Comparison of ENCODE assay signal across 8 cellular contexts in the genomic region with DNA sequence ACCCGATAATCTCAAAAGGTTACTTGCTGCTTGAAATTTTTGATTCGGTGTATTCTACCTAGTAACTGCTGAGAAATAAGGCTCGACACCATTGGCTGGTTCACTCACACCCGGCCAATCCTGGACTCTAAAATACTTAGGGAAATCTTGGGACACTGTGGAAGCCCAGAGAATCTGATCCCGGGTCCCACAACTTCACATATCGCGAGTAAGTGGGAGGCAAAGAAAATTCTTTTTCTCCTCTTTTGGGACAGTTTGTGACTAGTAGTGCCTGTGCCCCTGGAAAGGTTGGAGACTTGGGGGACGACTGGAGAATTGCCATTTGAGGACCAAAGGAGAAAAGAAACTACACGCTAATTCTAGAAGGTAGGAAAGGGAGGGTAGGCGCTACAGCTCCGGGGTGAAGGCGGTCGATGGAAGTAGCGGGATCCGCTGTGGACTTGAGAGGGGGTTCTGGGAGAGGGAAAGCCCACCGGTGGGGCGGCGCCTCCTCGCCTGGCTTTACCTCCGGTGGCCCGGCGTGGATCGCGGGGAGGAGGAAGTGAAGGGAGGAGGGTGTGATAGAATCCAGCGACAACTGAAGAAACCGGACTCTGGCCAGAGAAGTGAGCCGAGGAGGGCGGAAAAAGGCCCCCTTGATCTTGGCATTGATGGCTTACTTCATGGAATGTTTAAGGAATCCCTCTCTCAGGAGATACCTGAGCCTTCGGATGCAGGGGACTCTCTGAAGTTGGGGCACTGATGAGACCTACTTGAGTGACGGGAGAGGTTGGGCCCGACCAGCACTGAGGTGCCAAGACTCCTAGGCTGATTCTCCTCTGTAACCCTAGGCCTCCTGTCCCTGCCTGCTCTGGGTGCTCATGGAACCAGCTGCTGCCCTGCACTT. TPM values are rescaled to one million over a fixed set of nuclear protein-coding genes. Genes with fewer than 3 reads are reported as not detected.
DNase-seq lines count a peak whose midpoint lies in the region; ATAC-seq and TF ChIP-seq lines count a peak whose summit lies in the region.

No MANE protein-coding gene starts in this region.

- H3K36me3 ChIP-seq in mesenchymal stem cell (ENCODE audit: control insufficient read depth in 1 of 2, insufficient read depth in 2 of 2, low read depth in 1 of 2, low read length in 2 of 2) (peaks cover 12 to 30% of the 10 kb centered on the region in 2 experiments), stomach smooth muscle (ENCODE audit: control insufficient read depth in 2 of 2, insufficient read depth in 2 of 2, low read length in 2 of 2) (peaks cover 5% of the 10 kb centered on the region in 2 donors)

- H3K4ac ChIP-seq in mesenchymal stem cell (ENCODE audit: low read depth in 1 of 2, low read length in 2 of 2) = peak overlapping the region in 1 of 2 experiments; percentile 29

- H3K4me3 ChIP-seq in epithelial cell of esophagus (ENCODE audit: low read length) = peak overlapping the region; percentile 86
- H3K4me3 ChIP-seq in mesenchymal stem cell (ENCODE audit: insufficient read depth in 1 of 2, low read depth in 1 of 2, low read length in 2 of 2) = peak overlapping the region; percentile 69 to 85
- H3K4me3 ChIP-seq in stomach smooth muscle (ENCODE audit: low read length in 2 of 2) = peak overlapping the region; percentile 95 to 98

- H4K91ac ChIP-seq in mesenchymal stem cell (ENCODE audit: low read length) = peak overlapping the region; percentile 64

- peak overlapping the region; percentile 92 for H3K9ac ChIP-seq in mesenchymal stem cell (ENCODE audit: low read length)
- H3K9ac ChIP-seq in stomach smooth muscle (ENCODE audit: low read length in 2 of 2) = peak overlapping the region; percentile 95 to 96

- peak overlapping the region; percentile 88 for H2AFZ ChIP-seq in mesenchymal stem cell (ENCODE audit: low read depth, low read length)

- DNase-seq in DMS114 treated with DMSO at 0.1 percent for 48 hours (lab: John Stamatoyannopoulos, UW; ENCODE audit: unreplicated experiment) (peak; percentile 98), HS-5 (ENCODE audit: low read depth) (peak; percentile 77), NOMO-1 treated with DMSO at 0.1 percent for 48 hours (lab: John Stamatoyannopoulos, UW; ENCODE audit: unreplicated experiment) (peak; percentile 75), epithelial cell of esophagus (ENCODE audit: low read depth) (peak; percentile 89), mesenchymal stem cell (peak; percentile 96)
- DNase-seq in activated CD8-positive, alpha-beta memory T cell treated with anti-CD3 and anti-CD28 coated beads, Interleukin-2, amount 10 ng/mL, durations not matched to agents 7 days and 5 days = peak; percentile 69

- TF ChIP-seq CTCF in epithelial cell of esophagus (IDR thresholded peaks at IDR 0.05; ENCODE audit: insufficient read depth, low read depth, low read length, missing control alignments) = no peak

- peak overlapping the region; percentile 45 to 61 for H3K18ac ChIP-seq in mesenchymal stem cell (ENCODE audit: low read depth in 1 of 2, low read length in 2 of 2)

- H2BK15ac ChIP-seq in mesenchymal stem cell (ENCODE audit: low read depth, poor library complexity, severe bottlenecking) = no peak overlapping the region

- H3K23ac ChIP-seq in mesenchymal stem cell (ENCODE audit: low read length in 2 of 2) = peak overlapping the region in 1 of 2 experiments; percentile 9

- H3K4me1 Mint-ChIP-seq in activated CD8-positive, alpha-beta memory T cell treated with anti-CD3 and anti-CD28 coated beads, Interleukin-2, amount 10 ng/mL, durations not matched to agents 7 days and 5 days = peaks cover 31% of the 10 kb centered on the region

- H3K27me3 ChIP-seq in mesenchymal stem cell (ENCODE audit: control insufficient read depth in 1 of 2, insufficient read depth in 1 of 2, low read length in 2 of 2) (no peaks in the 10 kb centered on the region), stomach smooth muscle (ENCODE audit: control insufficient read depth in 1 of 2, insufficient read depth in 2 of 2, low read length in 2 of 2) (no peaks in the 10 kb centered on the region)

- peak overlapping the region; percentile 16 for H4K8ac ChIP-seq in mesenchymal stem cell (ENCODE audit: low read length)

- H2BK120ac ChIP-seq in mesenchymal stem cell (ENCODE audit: low read depth, low read length) = peak overlapping the region; percentile 64

- H3K79me1 ChIP-seq in mesenchymal stem cell (replicated peaks; ENCODE audit: low read length, poor library complexity, severe bottlenecking) = peaks cover 24% of the 10 kb centered on the region

- H3K27ac Mint-ChIP-seq in activated CD8-positive, alpha-beta memory T cell treated with anti-CD3 and anti-CD28 coated beads, Interleukin-2, amount 10 ng/mL, durations not matched to agents 7 days and 5 days = no peak overlapping the region

- H3K27ac ChIP-seq in mesenchymal stem cell (ENCODE audit: low read length, poor library complexity, severe bottlenecking) (peak overlapping the region; percentile 98), stomach smooth muscle (ENCODE audit: low read length) (peak overlapping the region; percentile 86)

- CTCF ChIA-PET in activated CD8-positive, alpha-beta memory T cell treated with anti-CD3 and anti-CD28 coated beads, Interleukin-2, amount 10 ng/mL, durations not matched to agents 7 days and 5 days (lab: Charles Lee) = interaction anchor here (0.7 to 1.6 kb wide), 3 partner anchors 14 to 111 kb away, joined by 3 to 4 read pairs (median 3); no protein-coding TSS in a partner anchor

- H2BK12ac ChIP-seq in mesenchymal stem cell (ENCODE audit: low read length in 2 of 2) = no peak overlapping the region

- H3K4me1 ChIP-seq in mesenchymal stem cell (ENCODE audit: control insufficient read depth, insufficient read depth, low read depth, low read length) (peaks cover 16% of the 10 kb centered on the region), stomach smooth muscle (ENCODE audit: control insufficient read depth, insufficient read depth, low read length) (peaks cover 16% of the 10 kb centered on the region)

- no peak overlapping the region for H3K4me3 Mint-ChIP-seq in activated CD8-positive, alpha-beta memory T cell treated with anti-CD3 and anti-CD28 coated beads, Interleukin-2, amount 10 ng/mL, durations not matched to agents 7 days and 5 days

- H3K27me3 Mint-ChIP-seq in activated CD8-positive, alpha-beta memory T cell treated with anti-CD3 and anti-CD28 coated beads, Interleukin-2, amount 10 ng/mL, durations not matched to agents 7 days and 5 days = no peaks in the 10 kb centered on the region

- ATAC-seq in GM21390 (IDR thresholded peaks at IDR 0.05; ENCODE audit: unreplicated experiment) = peak; percentile 88
- ATAC-seq in activated CD8-positive, alpha-beta memory T cell treated with anti-CD3 and anti-CD28 coated beads, Interleukin-2, amount 10 ng/mL, durations not matched to agents 7 days and 5 days = peak; percentile 97

- under 1% methylated on average over 25 of the region's 31 CpGs for WGBS in mesenchymal stem cell

- peak overlapping the region; percentile 1 for H2BK5ac ChIP-seq in mesenchymal stem cell (ENCODE audit: low read depth, low read length, poor library complexity, severe bottlenecking)

- H3K4me2 ChIP-seq in mesenchymal stem cell (ENCODE audit: low read length, poor library complexity, severe bottlenecking) = peak overlapping the region; percentile 57

- H3K9me3 Mint-ChIP-seq in activated CD8-positive, alpha-beta memory T cell treated with anti-CD3 and anti-CD28 coated beads, Interleukin-2, amount 10 ng/mL, durations not matched to agents 7 days and 5 days (ENCODE audit: low read depth) = peaks cover 11% of the 10 kb centered on the region

- peak overlapping the region in 1 of 2 experiments; percentile 83 for H3K14ac ChIP-seq in mesenchymal stem cell (ENCODE audit: low read length in 2 of 2)

- peaks cover 34% of the 10 kb centered on the region for H3K36me3 Mint-ChIP-seq in activated CD8-positive, alpha-beta memory T cell treated with anti-CD3 and anti-CD28 coated beads, Interleukin-2, amount 10 ng/mL, durations not matched to agents 7 days and 5 days

- H2AK5ac ChIP-seq in mesenchymal stem cell (ENCODE audit: low read length, severe bottlenecking) = no peak overlapping the region

- no peaks in the 10 kb centered on the region for H3K9me3 ChIP-seq in mesenchymal stem cell (ENCODE audit: control insufficient read depth, low read length)
- no peaks in the 10 kb centered on the region for H3K9me3 ChIP-seq in stomach smooth muscle (ENCODE audit: control insufficient read depth in 2 of 2, low read length in 2 of 2)

RNA-seq across cellular contexts. Expression of a gene that starts 18.8 kb away (rescaled TPM):
- 10 to 100 TPM; 50.1 to 63.9 TPM for total RNA-seq in activated CD8-positive, alpha-beta memory T cell treated with anti-CD3 and anti-CD28 coated beads, Interleukin-2, amount 10 ng/mL, durations not matched to agents 7 days and 5 days
- polyA plus RNA-seq in mesenchymal stem cell (2013, experiment 1 of 2) = 14.3 TPM
- polyA plus RNA-seq in mesenchymal stem cell (2013, experiment 2 of 2) = 15.1 TPM

RNA-seq across cellular contexts. Expression of a gene that starts 19.4 kb away (rescaled TPM):
- total RNA-seq in activated CD8-positive, alpha-beta memory T cell treated with anti-CD3 and anti-CD28 coated beads, Interleukin-2, amount 10 ng/mL, durations not matched to agents 7 days and 5 days = 10 to 100 TPM; 47.6 to 64.7 TPM
- 17.7 TPM for polyA plus RNA-seq in mesenchymal stem cell (2013, experiment 1 of 2)
- 18.2 TPM for polyA plus RNA-seq in mesenchymal stem cell (2013, experiment 2 of 2)

RNA-seq across cellular contexts. Expression of a gene that starts 36.3 kb away (rescaled TPM):
- total RNA-seq in activated CD8-positive, alpha-beta memory T cell treated with anti-CD3 and anti-CD28 coated beads, Interleukin-2, amount 10 ng/mL, durations not matched to agents 7 days and 5 days = 10 to 100 TPM; 25.1 to 26.5 TPM
- 25.5 TPM for polyA plus RNA-seq in mesenchymal stem cell (2013, experiment 1 of 2)
- 25.8 TPM for polyA plus RNA-seq in mesenchymal stem cell (2013, experiment 2 of 2)

RNA-seq across cellular contexts. Expression of a gene that starts 38.6 kb away (rescaled TPM):
- 10 to 100 TPM; 24.8 to 26.7 TPM for total RNA-seq in activated CD8-positive, alpha-beta memory T cell treated with anti-CD3 and anti-CD28 coated beads, Interleukin-2, amount 10 ng/mL, durations not matched to agents 7 days and 5 days
- 14.4 TPM for polyA plus RNA-seq in mesenchymal stem cell (2013, experiment 1 of 2)
- 13.8 TPM for polyA plus RNA-seq in mesenchymal stem cell (2013, experiment 2 of 2)

RNA-seq across cellular contexts. Expression of a gene that starts 56.5 kb away (rescaled TPM):
- 10 to 100 TPM; 57.4 to 60.1 TPM for total RNA-seq in activated CD8-positive, alpha-beta memory T cell treated with anti-CD3 and anti-CD28 coated beads, Interleukin-2, amount 10 ng/mL, durations not matched to agents 7 days and 5 days
- polyA plus RNA-seq in mesenchymal stem cell (2013, experiment 1 of 2) = 31.1 TPM
- polyA plus RNA-seq in mesenchymal stem cell (2013, experiment 2 of 2) = 32.3 TPM

Comparison
In these comparisons a context has a peak if more than half of its experiments do, and no peak if none do; other contexts are left out.
1. Peak in every context shown above with its lines: DNase-seq, ATAC-seq, H3K4me3 ChIP-seq and H3K27ac ChIP-seq.